Comparison of ENCODE assay signal across 9 cellular contexts in genomic region chr9:130715270-130716077, GRCh38. TPM values are rescaled to one million over a fixed set of nuclear protein-coding genes. Genes with fewer than 3 reads are reported as not detected.
A peak's percentile ranks its signal among the peaks of the same experiment; 100 is the strongest.
DNase-seq lines count a peak whose midpoint lies in the region; ATAC-seq, FAIRE-seq and TF ChIP-seq lines count a peak whose summit lies in the region.
"Had no signal": no experiment of that assay in that cellular context is flagged by ENCODE, and none has a peak within 500 bp of the region (broad histone marks: within the 10 kb centered on the region; RNA-seq: fewer than 3 reads in every experiment).

No MANE protein-coding gene starts in this region.

- H3K27me3 ChIP-seq in HAP-1 (ENCODE audit: low read depth) (no peaks in the 10 kb centered on the region), skeletal muscle tissue (ENCODE audit: control insufficient read depth in 3 of 3, insufficient read depth in 3 of 3, low read length in 3 of 3) (no peaks in the 10 kb centered on the region)

- no peaks in the 10 kb centered on the region for H3K9me3 Mint-ChIP-seq in T-cell

- ATAC-seq in T-cell (replicated peaks in 1 of 4) (no peak), GM18907 (IDR thresholded peaks at IDR 0.05; ENCODE audit: unreplicated experiment) (no peak)

- peak overlapping the region; percentile 96 for H3K4me3 ChIP-seq in HAP-1
- H3K4me3 ChIP-seq in foreskin fibroblast (ENCODE audit: low read depth in 1 of 2, low read length in 2 of 2), result peak overlapping the region; percentile 74 to 96
- peak overlapping the region; percentile 82 to 90 (median 86) for H3K4me3 ChIP-seq in skeletal muscle tissue (ENCODE audit: low read length in 3 of 3)

- in situ Hi-C loops in HAP-1 (cut with MboI; ENCODE audit: low sequenced_read_pairs), result no loop called here

- peaks cover 47 to 54% (median 53%) of the 10 kb centered on the region in 3 donors for H3K4me1 Mint-ChIP-seq in T-cell

- no peak overlapping the region for H3K27ac Mint-ChIP-seq in T-cell

- TF ChIP-seq POLR2A in GM12892 (IDR thresholded peaks at IDR 0.05; ENCODE audit: low read depth, low read length), result no peak

- POLR2A ChIA-PET in T-cell (lab: Charles Lee), result interaction anchor here in 1 of 2 donors (0.6 kb wide), 1 partner anchor 410 kb away, joined by 3 read pairs; the partner anchor contains the start of gene NUP214

- CTCF ChIA-PET in T-cell (lab: Charles Lee), result interaction anchor here in 1 of 2 donors (0.6 to 1.5 kb wide), 3 partner anchors 9 to 14 kb away, joined by 3 to 7 read pairs (median 4); no protein-coding TSS in a partner anchor

- no peaks in the 10 kb centered on the region for H3K27me3 Mint-ChIP-seq in T-cell

- H3K4me1 ChIP-seq in HAP-1, result peaks cover 3% of the 10 kb centered on the region; the same call in 1 of the 2 replicates
- peaks cover 4 to 19% (median 11%) of the 10 kb centered on the region in 3 donors for H3K4me1 ChIP-seq in skeletal muscle tissue (ENCODE audit: control insufficient read depth in 3 of 3, insufficient read depth in 3 of 3, low read length in 3 of 3)

- no peak for TF ChIP-seq CTCF in foreskin fibroblast (IDR thresholded peaks at IDR 0.05; ENCODE audit: low read depth, low read length)

- DNase-seq in HAP-1 (ENCODE audit: low spot score in 2 of 2) (no peak), T-cell (no peak), foreskin fibroblast (peak in 1 of 2 donors; percentile 38), NCI-H1436 treated with DMSO at 0.1 percent for 48 hours (lab: John Stamatoyannopoulos, UW) (no peak), NCI-H2227 treated with DMSO at 0.1 percent for 48 hours (lab: John Stamatoyannopoulos, UW) (no peak), GM12892 (ENCODE audit: insufficient read length) (no peak)

- H3K27ac ChIP-seq in skeletal muscle tissue (ENCODE audit: low read depth, low read length), result peak overlapping the region; percentile 22

- peak overlapping the region; percentile 69 to 95 (median 93) for H3K9ac ChIP-seq in skeletal muscle tissue (ENCODE audit: low read depth in 1 of 3, low read length in 3 of 3)

- H3K4me3 Mint-ChIP-seq in T-cell, result peak overlapping the region; percentile 88 to 92 (median 91)

- H3K36me3 Mint-ChIP-seq in T-cell, result peaks cover 4% of the 10 kb centered on the region

- FAIRE-seq in GM12892 (lab: Jason Lieb, UNC), result no peak

- no peaks in the 10 kb centered on the region for H3K36me3 ChIP-seq in HAP-1 (replicated peaks)
- H3K36me3 ChIP-seq in skeletal muscle tissue (ENCODE audit: control insufficient read depth in 3 of 3, insufficient read depth in 3 of 3, low read length in 3 of 3), result no peaks in the 10 kb centered on the region

- H3K9me3 ChIP-seq in HAP-1 (no peaks in the 10 kb centered on the region), skeletal muscle tissue (ENCODE audit: control insufficient read depth in 3 of 3, low read length in 3 of 3) (no peaks in the 10 kb centered on the region)

RNA-seq across cellular contexts. Expression of gene EXOSC2, which starts 21.9 kb away (rescaled TPM):
- total RNA-seq in T-cell (10 to 100 TPM; 49.1 to 59.1 (median 52.1) TPM), skeletal muscle tissue (27.1 TPM)
- polyA plus RNA-seq in GM12892 (2012; ENCODE audit: missing spikeins), result 41.7 TPM

RNA-seq across cellular contexts. Expression of gene PRDM12, which starts 51.1 kb away (rescaled TPM):
- under 1 TPM in 3 of 5 donors, not detected in 2; 0.13 to 0.19 (median 0.16) TPM for total RNA-seq in T-cell
- total RNA-seq in skeletal muscle tissue, result not detected
- not detected for polyA plus RNA-seq in GM12892 (2012; ENCODE audit: missing spikeins)
- total RNA-seq: lung microvascular endothelial cell had no signal
